In the genomic region with DNA sequence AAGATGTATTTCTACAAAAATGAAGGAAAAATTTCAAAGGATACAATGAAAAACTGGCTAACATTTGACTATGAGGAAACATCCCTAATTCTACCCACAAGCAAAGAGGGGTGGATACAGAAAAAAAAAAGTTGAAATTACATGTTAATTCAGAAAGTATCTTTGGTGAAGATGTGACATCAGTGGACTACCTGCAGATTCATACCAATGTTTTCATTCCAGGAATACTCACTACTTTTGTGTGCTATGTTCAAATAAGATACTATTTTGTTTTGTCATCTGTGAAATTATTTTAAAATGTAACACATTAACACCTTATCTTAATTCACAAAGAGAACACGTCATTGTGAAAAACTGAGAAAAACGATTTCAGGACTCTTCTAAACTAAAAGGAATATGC, we compare ENCODE assay signal across 32 cellular contexts. TPM values are rescaled to one million over a fixed set of nuclear protein-coding genes. Genes with fewer than 3 reads are reported as not detected.
DNase-seq lines count a peak whose midpoint lies in the region; ATAC-seq, FAIRE-seq and TF ChIP-seq lines count a peak whose summit lies in the region.
"Had no signal": no experiment of that assay in that cellular context is flagged by ENCODE, and none has a peak within 500 bp of the region (broad histone marks: within the 10 kb centered on the region; RNA-seq: fewer than 3 reads in every experiment).

No MANE protein-coding gene starts in this region.

- CTCF ChIA-PET in activated CD8-positive, alpha-beta T cell treated with anti-CD3 and anti-CD28 coated beads, Interleukin-2, amount 10 ng/mL, durations not matched to agents 7 days and 5 days (lab: Charles Lee): interaction anchor here (0.6 to 5.0 kb wide), 5 partner anchors 9 to 185 kb away, joined by 3 to 19 read pairs (median 7); no protein-coding TSS in a partner anchor
- CTCF ChIA-PET in naive thymus-derived CD4-positive, alpha-beta T cell (lab: Charles Lee): interaction anchor here (0.6 to 1.0 kb wide), 2 partner anchors 17 to 19 kb away, joined by 3 to 4 read pairs; no protein-coding TSS in a partner anchor

- no peaks in the 10 kb centered on the region for H3K27me3 ChIP-seq in naive thymus-derived CD4-positive, alpha-beta T cell (ENCODE audit: control insufficient read depth in 2 of 2, insufficient read depth in 2 of 2, low read length in 2 of 2)
- H3K27me3 ChIP-seq in left lung: no peaks in the 10 kb centered on the region
- H3K27me3 ChIP-seq: foreskin keratinocyte, heart right ventricle, MG63, pancreas, SJCRH30 had no signal

- peaks cover 24 to 70% of the 10 kb centered on the region in 2 donors for H3K4me1 ChIP-seq in naive thymus-derived CD4-positive, alpha-beta T cell (ENCODE audit: control insufficient read depth in 2 of 2, insufficient read depth in 2 of 2, low read length in 2 of 2)
- H3K4me1 ChIP-seq in left lung: peaks cover 0 to 13% of the 10 kb centered on the region in 2 donors
- H3K4me1 ChIP-seq: foreskin keratinocyte, pancreas, SJCRH30 had no signal

- H3K4me3 Mint-ChIP-seq in activated T-cell treated with anti-CD3 and anti-CD28 coated beads, Interleukin-2, amount 50 U/mL, for 24 hours: peak overlapping the region; percentile 55
- H3K4me3 Mint-ChIP-seq in activated CD8-positive, alpha-beta T cell treated with anti-CD3 and anti-CD28 coated beads, Interleukin-2, amount 10 ng/mL, durations not matched to agents 7 days and 5 days: no peak overlapping the region
- peak overlapping the region in 5 of 10 donors; percentile 2 to 83 (median 37) for H3K4me3 Mint-ChIP-seq in naive thymus-derived CD4-positive, alpha-beta T cell
- H3K4me3 Mint-ChIP-seq: dendritic cell treated with granulocyte-macrophage colony-stimulating factor and Interleukin-4, amounts not matched to agents 40 ng/mL and 50 ng/mL, for 4 days; endodermal cell; neural crest cell had no signal

- H3K4me1 Mint-ChIP-seq in activated T-cell treated with anti-CD3 and anti-CD28 coated beads, Interleukin-2, amount 50 U/mL, for 24 hours (ENCODE audit: low read depth): peaks cover 83% of the 10 kb centered on the region
- peaks cover 57% of the 10 kb centered on the region for H3K4me1 Mint-ChIP-seq in activated CD8-positive, alpha-beta T cell treated with anti-CD3 and anti-CD28 coated beads, Interleukin-2, amount 10 ng/mL, durations not matched to agents 7 days and 5 days (ENCODE audit: low read depth)
- H3K4me1 Mint-ChIP-seq in naive thymus-derived CD4-positive, alpha-beta T cell: peaks cover 9 to 85% (median 74%) of the 10 kb centered on the region in 7 donors
- H3K4me1 Mint-ChIP-seq: neural crest cell had no signal

- H3K27ac ChIP-seq in naive thymus-derived CD4-positive, alpha-beta T cell (ENCODE audit: low read depth, low read length): no peak overlapping the region
- H3K27ac ChIP-seq in left lung: no peak overlapping the region
- H3K27ac ChIP-seq: foreskin keratinocyte, heart right ventricle, SJCRH30 had no signal

- peak; percentile 86 for FAIRE-seq in GM19239 (lab: Jason Lieb, UNC)
- FAIRE-seq: pancreas, small intestine had no signal

- DNase-seq in activated T-cell treated with anti-CD3 and anti-CD28 coated beads, Interleukin-2, amount 50 U/mL, for 24 hours: no peak
- DNase-seq in activated T-cell treated with anti-CD3 and anti-CD28 coated beads, Interleukin-2, amount 50 U/mL, for 48 hours: no peak
- no peak for DNase-seq in GM19239 (ENCODE audit: insufficient read length, low spot score)
- DNase-seq in activated CD8-positive, alpha-beta T cell treated with anti-CD3 and anti-CD28 coated beads, Interleukin-2, amount 10 ng/mL, durations not matched to agents 7 days and 5 days: no peak
- DNase-seq in naive thymus-derived CD4-positive, alpha-beta T cell: no peak
- no peak for DNase-seq in NCI-H1048 (lab: John Stamatoyannopoulos, UW)
- DNase-seq in left lung: no peak
- no peak for DNase-seq in stimulated activated naive CD4-positive, alpha-beta T cell (lab: John Stamatoyannopoulos, UW)
- DNase-seq: activated CD4-positive, alpha-beta T cell treated with anti-CD3 and anti-CD28 coated beads for 4 hours; caudate nucleus; COR-L47; endodermal cell; foreskin keratinocyte; GDM1; heart right ventricle; KG1; kidney glomerular epithelial cell; MG63; NCI-H1417 treated with DMSO at 0.1 percent for 48 hours; NCI-H2081 treated with DMSO at 0.1 percent for 48 hours; NCI-H226; NCI-H69; pancreas; retina; SJCRH30; small intestine; stimulated activated CD4-positive, alpha-beta T cell treated with anti-CD3 and anti-CD28 coated beads, Interleukin-1b, Interleukin-23, amount 100 ng/mL, for 48 hours; stimulated activated CD8-positive, alpha-beta memory T cell treated with anti-CD3 and anti-CD28 coated beads, Interleukin-4, amount 100 ng/mL, for 48 hours had no signal

- H3K9me3 ChIP-seq in naive thymus-derived CD4-positive, alpha-beta T cell (ENCODE audit: control insufficient read depth in 2 of 3, low read length in 3 of 3): no peaks in the 10 kb centered on the region
- no peaks in the 10 kb centered on the region for H3K9me3 ChIP-seq in left lung
- H3K9me3 ChIP-seq: heart right ventricle, MG63, pancreas, SJCRH30 had no signal

- no peaks in the 10 kb centered on the region for H3K27me3 Mint-ChIP-seq in activated T-cell treated with anti-CD3 and anti-CD28 coated beads, Interleukin-2, amount 50 U/mL, for 24 hours
- no peaks in the 10 kb centered on the region for H3K27me3 Mint-ChIP-seq in activated CD8-positive, alpha-beta T cell treated with anti-CD3 and anti-CD28 coated beads, Interleukin-2, amount 10 ng/mL, durations not matched to agents 7 days and 5 days (ENCODE audit: low read depth)
- H3K27me3 Mint-ChIP-seq in naive thymus-derived CD4-positive, alpha-beta T cell: no peaks in the 10 kb centered on the region
- H3K27me3 Mint-ChIP-seq: dendritic cell treated with granulocyte-macrophage colony-stimulating factor and Interleukin-4, amounts not matched to agents 40 ng/mL and 50 ng/mL, for 4 days had no signal

- no peak for ATAC-seq in activated CD8-positive, alpha-beta T cell treated with anti-CD3 and anti-CD28 coated beads, Interleukin-2, amount 10 ng/mL, durations not matched to agents 7 days and 5 days
- no peak for ATAC-seq in naive thymus-derived CD4-positive, alpha-beta T cell
- no peak for ATAC-seq in left lung
- ATAC-seq: esophagus mucosa, foreskin keratinocyte, heart right ventricle, pancreas had no signal

- TF ChIP-seq CTCF in left lung (IDR thresholded peaks at IDR 0.05): no peak

- peaks cover 0 to 5% (median 0%) of the 10 kb centered on the region in 3 experiments for H3K36me3 ChIP-seq in naive thymus-derived CD4-positive, alpha-beta T cell (ENCODE audit: control insufficient read depth in 2 of 3, insufficient read depth in 3 of 3, low read length in 3 of 3)
- peaks cover 0 to 50% of the 10 kb centered on the region in 2 donors for H3K36me3 ChIP-seq in left lung

- peak overlapping the region; percentile 95 for H3K27ac Mint-ChIP-seq in activated T-cell treated with anti-CD3 and anti-CD28 coated beads, Interleukin-2, amount 50 U/mL, for 24 hours
- H3K27ac Mint-ChIP-seq in activated CD8-positive, alpha-beta T cell treated with anti-CD3 and anti-CD28 coated beads, Interleukin-2, amount 10 ng/mL, durations not matched to agents 7 days and 5 days: peak overlapping the region; percentile 10
- H3K27ac Mint-ChIP-seq in naive thymus-derived CD4-positive, alpha-beta T cell: peak overlapping the region; percentile 1 to 93 (median 83)
- H3K27ac Mint-ChIP-seq: dendritic cell treated with granulocyte-macrophage colony-stimulating factor and Interleukin-4, amounts not matched to agents 40 ng/mL and 50 ng/mL, for 4 days; endodermal cell had no signal

- H3K9me3 Mint-ChIP-seq in activated T-cell treated with anti-CD3 and anti-CD28 coated beads, Interleukin-2, amount 50 U/mL, for 24 hours: no peaks in the 10 kb centered on the region
- no peaks in the 10 kb centered on the region for H3K9me3 Mint-ChIP-seq in activated CD8-positive, alpha-beta T cell treated with anti-CD3 and anti-CD28 coated beads, Interleukin-2, amount 10 ng/mL, durations not matched to agents 7 days and 5 days (ENCODE audit: insufficient read depth)
- H3K9me3 Mint-ChIP-seq in naive thymus-derived CD4-positive, alpha-beta T cell: no peaks in the 10 kb centered on the region
- H3K9me3 Mint-ChIP-seq: dendritic cell treated with granulocyte-macrophage colony-stimulating factor and Interleukin-4, amounts not matched to agents 40 ng/mL and 50 ng/mL, for 4 days; endodermal cell; neural crest cell had no signal

- intact Hi-C loops in naive thymus-derived CD4-positive, alpha-beta T cell (cut with micrococcal nuclease): loop anchor here in 1 of 2 donors (10.0 kb wide), 1 partner anchor 466 kb away; the partner anchor contains the start of gene CDS2
- intact Hi-C loops in left lung (cut with DNase I): no loop called here

- no peak overlapping the region for H3K4me3 ChIP-seq in naive thymus-derived CD4-positive, alpha-beta T cell (ENCODE audit: low read length)
- no peak overlapping the region for H3K4me3 ChIP-seq in left lung
- H3K4me3 ChIP-seq: heart right ventricle, lung, MG63, pancreas, SJCRH30 had no signal

- POLR2A ChIA-PET in activated CD8-positive, alpha-beta T cell treated with anti-CD3 and anti-CD28 coated beads, Interleukin-2, amount 10 ng/mL, durations not matched to agents 7 days and 5 days (lab: Charles Lee): no interaction called here
- POLR2A ChIA-PET in naive thymus-derived CD4-positive, alpha-beta T cell (lab: Charles Lee): interaction anchor here (1.7 kb wide), 1 partner anchor 159 kb away, joined by 3 read pairs; the partner anchor contains the start of gene SHLD1

- H3K36me3 Mint-ChIP-seq in activated T-cell treated with anti-CD3 and anti-CD28 coated beads, Interleukin-2, amount 50 U/mL, for 24 hours (ENCODE audit: low read depth): peaks cover 84% of the 10 kb centered on the region
- peaks cover 42% of the 10 kb centered on the region for H3K36me3 Mint-ChIP-seq in activated CD8-positive, alpha-beta T cell treated with anti-CD3 and anti-CD28 coated beads, Interleukin-2, amount 10 ng/mL, durations not matched to agents 7 days and 5 days (ENCODE audit: low read depth)
- peaks cover 0 to 23% (median 16%) of the 10 kb centered on the region in 5 donors for H3K36me3 Mint-ChIP-seq in naive thymus-derived CD4-positive, alpha-beta T cell

RNA-seq across cellular contexts. Expression of gene GPCPD1, which starts 19.9 kb away (rescaled TPM):
- 10 to 100 TPM; 22.5 to 31.2 TPM for total RNA-seq in activated CD8-positive, alpha-beta T cell treated with anti-CD3 and anti-CD28 coated beads, Interleukin-2, amount 10 ng/mL, durations not matched to agents 7 days and 5 days
- total RNA-seq in naive thymus-derived CD4-positive, alpha-beta T cell: 100 to 1,000 TPM in 2 of 5 experiments, 10 to 100 TPM in 3; 27.9 to 208 (median 76.5) TPM
- 10 to 100 TPM; 24.8 to 37.1 TPM for polyA plus RNA-seq in naive thymus-derived CD4-positive, alpha-beta T cell
- total RNA-seq in left lung: 10 to 100 TPM; 54.7 to 74.6 TPM

Comparison
In these comparisons a context has a peak if more than half of its experiments do, and no peak if none do; other contexts are left out.
1. H3K27ac Mint-ChIP-seq: peak in every context shown above with its lines; median percentile 95 in activated T-cell treated with anti-CD3 and anti-CD28 coated beads, Interleukin-2, amount 50 U/mL, for 24 hours; 83 in naive thymus-derived CD4-positive, alpha-beta T cell; 10 in activated CD8-positive, alpha-beta T cell treated with anti-CD3 and anti-CD28 coated beads, Interleukin-2, amount 10 ng/mL, durations not matched to agents 7 days and 5 days.